9 cellular contexts compared by ENCODE assay signal in genomic region chr12:104177663-104178501, GRCh38. TPM values are rescaled to one million over a fixed set of nuclear protein-coding genes. Genes with fewer than 3 reads are reported as not detected.
DNase-seq lines count a peak whose midpoint lies in the region; ATAC-seq, FAIRE-seq and TF ChIP-seq lines count a peak whose summit lies in the region.
"Had no signal": no experiment of that assay in that cellular context is flagged by ENCODE, and none has a peak within 500 bp of the region (broad histone marks: within the 10 kb centered on the region; RNA-seq: fewer than 3 reads in every experiment).

No MANE protein-coding gene starts in this region.

- peak in 1 of 2 experiments; percentile 33; a peak in 2 of 4 replicates for TF ChIP-seq CTCF in GM23338 (conservative IDR thresholded peaks at IDR 0.05; ENCODE audit: low read depth in 2 of 2)

- no peak overlapping the region for H3K4me3 ChIP-seq in GM23338

- H3K36me3 Mint-ChIP-seq in GM23338 (ENCODE audit: low read depth): no peaks in the 10 kb centered on the region
- H3K36me3 Mint-ChIP-seq: naive B cell had no signal

- H3K27ac ChIP-seq in GM23338 (ENCODE audit: low read depth) (no peak overlapping the region), epithelial cell of prostate (no peak overlapping the region)

- H3K4me2 ChIP-seq in GM23338: no peak overlapping the region

- no peaks in the 10 kb centered on the region for H4K20me1 ChIP-seq in GM23338 (replicated peaks; ENCODE audit: insufficient read depth)

- H3K9me3 Mint-ChIP-seq in GM23338: peaks cover 3% of the 10 kb centered on the region; the same call in 1 of the 3 replicates
- H3K9me3 Mint-ChIP-seq: naive B cell had no signal

- H3K36me3 ChIP-seq in GM23338 (ENCODE audit: insufficient read depth): no peaks in the 10 kb centered on the region

- no peak for DNase-seq in GM23338 (ENCODE audit: low spot score)
- peak; percentile 50 for DNase-seq in RCC 7860 (ENCODE audit: low spot score)
- peak; percentile 48 for DNase-seq in epithelial cell of prostate (ENCODE audit: low read depth, low spot score)
- DNase-seq in non-pigmented ciliary epithelial cell (ENCODE audit: low read depth): peak; percentile 97
- no peak for DNase-seq in SHP77 treated with DMSO at 0.1 percent for 48 hours (lab: John Stamatoyannopoulos, UW)
- DNase-seq in activated CD4-positive, CD25-positive, alpha-beta regulatory T cell treated with anti-CD3 and anti-CD28 coated beads, Interleukin-2, amount 50 U/mL, for 72 hours: no peak
- DNase-seq: naive B cell had no signal

- H2AFZ ChIP-seq in GM23338: peak overlapping the region; percentile 4; the same call in 1 of the 2 replicates

- peaks cover 9% of the 10 kb centered on the region for H3K27me3 Mint-ChIP-seq in GM23338 (ENCODE audit: insufficient read depth, low read depth, poor library complexity)

- no peak overlapping the region for H3K4me3 Mint-ChIP-seq in GM23338

- H3K79me2 ChIP-seq in GM23338 (replicated peaks; ENCODE audit: insufficient read depth): no peaks in the 10 kb centered on the region

- H3K27ac Mint-ChIP-seq in GM23338: no peak overlapping the region

- ATAC-seq in GM23338 (no peak; the same call in 2 of the 3 replicates), GM21576 (IDR thresholded peaks at IDR 0.05; ENCODE audit: unreplicated experiment) (no peak), GM19395 (IDR thresholded peaks at IDR 0.05; ENCODE audit: unreplicated experiment) (no peak)

- no peaks in the 10 kb centered on the region for H3F3A ChIP-seq in GM23338 (replicated peaks; ENCODE audit: low read depth)

- H3K4me1 ChIP-seq in GM23338 (ENCODE audit: insufficient read depth): no peaks in the 10 kb centered on the region

- H3K4me1 Mint-ChIP-seq in GM23338: no peaks in the 10 kb centered on the region
- H3K4me1 Mint-ChIP-seq: naive B cell had no signal

- FAIRE-seq in RCC 7860 (lab: Jason Lieb, UNC): peak; percentile 10

- H3K27me3 ChIP-seq in GM23338 (ENCODE audit: insufficient read depth): no peaks in the 10 kb centered on the region

- H3K9me2 ChIP-seq in GM23338 (ENCODE audit: insufficient read depth): no peaks in the 10 kb centered on the region

TF ChIP-seq in GM23338, 12 proteins besides CTCF, POLR2A, EP300 and RAD21:
- TF ChIP-seq ZNF331 (CRISPR knock-in tag; IDR thresholded peaks at IDR 0.05; ENCODE audit: low read depth): no peak
- TF ChIP-seq STAT1 (IDR thresholded peaks at IDR 0.05; ENCODE audit: unreplicated experiment): no peak
- no peak for TF ChIP-seq EZH2phosphoT487 (IDR thresholded peaks at IDR 0.05; ENCODE audit: unreplicated experiment)

RNA-seq across cellular contexts. Expression of gene TXNRD1, which starts 37.7 kb away (rescaled TPM):
- total RNA-seq in GM23338 (2014; rRNA removed; shearing (Covaris generic)): 127 and 135 TPM in 2 replicates
- polyA plus RNA-seq in GM23338 (2016; fragmentation: Nextera tagmentation; extraction: Ambion mirVana): 108 and 115 TPM in 2 replicates

RNA-seq across cellular contexts. Expression of gene NFYB, which starts 39.9 kb away (rescaled TPM):
- 28.9 and 32.7 TPM in 2 replicates for total RNA-seq in GM23338 (2014; rRNA removed; shearing (Covaris generic))
- polyA plus RNA-seq in GM23338 (2016; fragmentation: Nextera tagmentation; extraction: Ambion mirVana): 51.9 and 67.2 TPM in 2 replicates

Comparison
In these comparisons a context has a peak if more than half of its experiments do, and no peak if none do; other contexts are left out.
1. DNase-seq: peak in RCC 7860 (single experiment), epithelial cell of prostate (single experiment) and non-pigmented ciliary epithelial cell (single experiment); none in GM23338 (single experiment), SHP77 treated with DMSO at 0.1 percent for 48 hours (single experiment) and activated CD4-positive, CD25-positive, alpha-beta regulatory T cell treated with anti-CD3 and anti-CD28 coated beads, Interleukin-2, amount 50 U/mL, for 72 hours (single experiment).